ENCODE assay signal across 8 cellular contexts in the genomic region with DNA sequence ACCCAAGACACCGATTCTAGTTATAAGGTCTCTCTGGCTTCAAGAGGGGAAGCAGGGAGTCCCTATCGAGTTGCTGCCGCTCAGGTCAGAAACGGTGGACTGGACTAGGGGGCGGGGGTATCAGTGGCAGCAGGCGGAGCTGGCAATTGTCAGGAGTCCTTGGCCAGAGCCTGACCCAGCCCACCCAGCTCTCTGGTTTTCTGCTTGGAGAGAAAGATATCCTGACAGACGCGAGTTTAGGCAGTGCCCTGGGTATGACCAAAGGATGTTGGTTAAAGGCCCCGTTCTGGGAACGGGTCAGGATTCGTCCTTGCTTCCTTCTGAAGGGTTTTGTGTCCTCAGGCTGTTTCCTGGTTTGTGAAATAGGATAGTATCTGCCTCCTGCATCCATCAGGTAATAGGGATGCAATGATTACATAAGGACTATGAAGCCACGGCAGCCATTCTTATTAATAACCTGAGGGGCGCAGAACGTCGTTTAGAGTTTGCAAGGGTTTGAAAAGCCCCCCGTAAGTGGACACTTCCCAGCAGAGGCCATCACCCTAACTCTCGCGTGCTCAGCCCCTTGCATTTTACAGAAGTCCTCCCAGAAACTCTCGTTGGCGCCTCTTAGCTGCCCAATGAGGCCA. TPM values are rescaled to one million over a fixed set of nuclear protein-coding genes. Genes with fewer than 3 reads are reported as not detected.
A peak's percentile ranks its signal among the peaks of the same experiment; 100 is the strongest.
DNase-seq lines count a peak whose midpoint lies in the region; ATAC-seq, FAIRE-seq and TF ChIP-seq lines count a peak whose summit lies in the region.

No MANE protein-coding gene starts in this region.

- H3K36me3 ChIP-seq in testis (ENCODE audit: low read depth, missing control alignments), result no peaks in the 10 kb centered on the region

- TF ChIP-seq POLR2A in A549 (IDR thresholded peaks at IDR 0.05; ENCODE audit: low read length) (no peak), lower leg skin (IDR thresholded peaks at IDR 0.05) (no peak), testis (IDR thresholded peaks at IDR 0.05) (no peak)

- POLR2A ChIA-PET in A549 (lab: Yijun Ruan, JAX), result interaction anchor here (0.9 to 1.4 kb wide), 2 partner anchors 72 to 91 kb away, joined by 3 read pairs; partner anchors contain the start of gene PISD

- intact Hi-C loops in lower leg skin (cut with DNase I; ENCODE audit: low total_unique reads) (no loop called here), testis (cut with DNase I; ENCODE audit: low total_unique reads) (no loop called here)

- ATAC-seq in A549 (peak; percentile 17 to 31), GM18502 (IDR thresholded peaks at IDR 0.05; ENCODE audit: poor library complexity, unreplicated experiment) (peak; percentile 5), HG03457 (IDR thresholded peaks at IDR 0.05; ENCODE audit: unreplicated experiment) (peak; percentile 4), GM21825 (IDR thresholded peaks at IDR 0.05; ENCODE audit: unreplicated experiment) (no peak)

- H3K4me2 ChIP-seq in A549, result peak overlapping the region; percentile 95

- FAIRE-seq in A549 (lab: Jason Lieb, UNC), result no peak

- H3K27ac ChIP-seq in A549, result peak overlapping the region; percentile 91 to 95
- peak overlapping the region; percentile 77 to 85 for H3K27ac ChIP-seq in testis

- TF ChIP-seq CTCF in A549 (IDR thresholded peaks at IDR 0.05), result no peak
- TF ChIP-seq CTCF in choroid plexus epithelial cell (conservative IDR thresholded peaks at IDR 0.05; ENCODE audit: low read depth, low read length), result no peak
- TF ChIP-seq CTCF in lower leg skin (IDR thresholded peaks at IDR 0.05), result no peak
- no peak for TF ChIP-seq CTCF in testis (IDR thresholded peaks at IDR 0.05)

- H3K4me3 ChIP-seq in A549 (peak overlapping the region; percentile 82), choroid plexus epithelial cell (ENCODE audit: low read depth, low read length) (peak overlapping the region; percentile 77), lower leg skin (ENCODE audit: low read depth, poor library complexity, severe bottlenecking) (peak overlapping the region; percentile 23), testis (peak overlapping the region; percentile 75 to 89)

- no peak for TF ChIP-seq RAD21 in A549 (conservative IDR thresholded peaks at IDR 0.05 in 1 of 2, IDR thresholded peaks at IDR 0.05 in 1 of 2)

- peaks cover 22% of the 10 kb centered on the region; the same call in 2 of the 3 replicates for H3K4me1 ChIP-seq in A549
- H3K4me1 ChIP-seq in testis, result peaks cover 41% of the 10 kb centered on the region

- no peaks in the 10 kb centered on the region for H3K27me3 ChIP-seq in testis

- H3K9me3 ChIP-seq in A549 (no peaks in the 10 kb centered on the region), testis (no peaks in the 10 kb centered on the region)

- CTCF ChIA-PET in A549 (lab: Yijun Ruan, JAX), result interaction anchor here (1.1 kb wide), 2 partner anchors 13 to 87 kb away, joined by 3 to 4 read pairs; no protein-coding TSS in a partner anchor

- TF ChIP-seq EP300 in A549 (IDR thresholded peaks at IDR 0.05), result no peak

- DNase-seq in A549 (ENCODE audit: low read depth in 1 of 2, low spot score in 1 of 2) (peak in 1 of 2 experiments; percentile 5), SHP77 treated with DMSO at 0.1 percent for 48 hours (lab: John Stamatoyannopoulos, UW) (peak; percentile 81), choroid plexus epithelial cell (ENCODE audit: low read depth) (peak; percentile 15), lower leg skin (ENCODE audit: low spot score in 2 of 2) (peak; percentile 27 to 87), testis (peak; percentile 50)

- WGBS in A549 (ENCODE audit: missing lambda C conversion rate), result 55% methylated on average over 17 of the region's 20 CpGs
- 10 to 14% methylated on average over 20 of the region's 20 CpGs for WGBS in lower leg skin, 2 donors
- 1 to 3% methylated on average over 20 of the region's 20 CpGs for WGBS in testis, 2 donors

TF ChIP-seq in A549, 52 proteins besides CTCF, POLR2A, EP300 and RAD21:
- no peak for TF ChIP-seq EHF (CRISPR knock-in tag; IDR thresholded peaks at IDR 0.05)
- TF ChIP-seq ZSCAN20 (CRISPR knock-in tag; IDR thresholded peaks at IDR 0.05), result no peak
- TF ChIP-seq, protein P1, sequence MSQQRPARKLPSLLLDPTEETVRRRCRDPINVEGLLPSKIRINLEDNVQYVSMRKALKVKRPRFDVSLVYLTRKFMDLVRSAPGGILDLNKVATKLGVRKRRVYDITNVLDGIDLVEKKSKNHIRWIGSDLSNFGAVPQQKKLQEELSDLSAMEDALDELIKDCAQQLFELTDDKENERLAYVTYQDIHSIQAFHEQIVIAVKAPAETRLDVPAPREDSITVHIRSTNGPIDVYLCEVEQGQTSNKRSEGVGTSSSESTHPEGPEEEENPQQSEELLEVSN (IDR thresholded peaks at IDR 0.05; ENCODE audit: borderline replicate concordance, low read depth), result no peak
- no peak for TF ChIP-seq ZFP36 (IDR thresholded peaks at IDR 0.05; ENCODE audit: borderline replicate concordance, partially characterized antibody)
- TF ChIP-seq ZC3H11A (IDR thresholded peaks at IDR 0.05), result no peak
- TF ChIP-seq CBX8 (IDR thresholded peaks at IDR 0.05), result no peak

RNA-seq across cellular contexts. Expression of gene DEPDC5, which starts 0.7 kb away (rescaled TPM):
- polyA plus RNA-seq in A549 (2011; rRNA removed) (6.1 and 10.1 TPM in 2 replicates), A549 (2017; fragmentation: RNase III; extraction: RNeasy Plus Mini Kit Qiagen cat#74134 plus additional on column Dnase treatment) (4.0 to 4.4 TPM (median 4.2 TPM) in 3 replicates), testis (ENCODE audit: insufficient read depth, low read depth, low replicate concordance) (22.1 TPM)
- polyA plus RNA-seq in A549 (2012; cell fraction: cytosol; rRNA removed), result 4.4 and 5.2 TPM in 2 replicates
- 13.0 and 13.1 TPM in 2 replicates for polyA plus RNA-seq in A549 (2012; cell fraction: nucleus; rRNA removed)
- 13.9 and 18.3 TPM in 2 replicates for polyA minus RNA-seq in A549 (2011; rRNA and poly(A)+ RNA removed)
- total RNA-seq in lower leg skin (10 to 100 TPM; 11.7 to 15.4 (median 13.3) TPM), testis (10 to 100 TPM; 57.8 to 70.6 TPM)

RNA-seq across cellular contexts. Expression of gene PRR14L, which starts 3.2 kb away (rescaled TPM):
- 15.7 and 16.3 TPM in 2 replicates for polyA plus RNA-seq in A549 (2011; rRNA removed)
- polyA plus RNA-seq in A549 (2012; cell fraction: cytosol; rRNA removed), result 2.5 and 3.7 TPM in 2 replicates
- 4.2 and 6.9 TPM in 2 replicates for polyA plus RNA-seq in A549 (2012; cell fraction: nucleus; rRNA removed)
- polyA plus RNA-seq in A549 (2017; fragmentation: RNase III; extraction: RNeasy Plus Mini Kit Qiagen cat#74134 plus additional on column Dnase treatment), result 5.6 to 6.0 TPM (median 5.9 TPM) in 3 replicates
- polyA minus RNA-seq in A549 (2011; rRNA and poly(A)+ RNA removed), result 57.4 and 58.2 TPM in 2 replicates
- total RNA-seq in lower leg skin, result 10 to 100 TPM; 27.0 to 32.7 (median 29.7) TPM
- 10 to 100 TPM; 52.3 to 57.0 TPM for total RNA-seq in testis
- polyA plus RNA-seq in testis (ENCODE audit: insufficient read depth, low read depth, low replicate concordance), result 15.9 TPM

Comparison
In these comparisons a context has a peak if more than half of its experiments do, and no peak if none do; other contexts are left out.
1. H3K4me3 ChIP-seq: peak in every context shown above with its lines; median percentile 82 in A549; 82 in testis; 77 in choroid plexus epithelial cell; 23 in lower leg skin.